Comparison of ENCODE assay signal across 22 cellular contexts in genomic region chr19:14174883-14175282, GRCh38. TPM values are rescaled to one million over a fixed set of nuclear protein-coding genes. Genes with fewer than 3 reads are reported as not detected.
DNase-seq lines count a peak whose midpoint lies in the region; ATAC-seq, FAIRE-seq and TF ChIP-seq lines count a peak whose summit lies in the region.
"Had no signal": no experiment of that assay in that cellular context is flagged by ENCODE, and none has a peak within 500 bp of the region (broad histone marks: within the 10 kb centered on the region; RNA-seq: fewer than 3 reads in every experiment).

No MANE protein-coding gene starts in this region.

- no peak for TF ChIP-seq EP300 in K562 (IDR thresholded peaks at IDR 0.05; ENCODE audit: low read length)

- no peaks in the 10 kb centered on the region for H3K9me3 Mint-ChIP-seq in activated naive CD4-positive, alpha-beta T cell treated with anti-CD3 and anti-CD28 coated beads, Interleukin-2, amount 50 U/mL, for 72 hours
- no peaks in the 10 kb centered on the region for H3K9me3 Mint-ChIP-seq in WTC11
- H3K9me3 Mint-ChIP-seq: CD4-positive, alpha-beta T cell; CD8-positive, alpha-beta T cell had no signal

- H3K36me3 Mint-ChIP-seq in activated naive CD4-positive, alpha-beta T cell treated with anti-CD3 and anti-CD28 coated beads, Interleukin-2, amount 50 U/mL, for 72 hours, result peaks cover 7 to 16% of the 10 kb centered on the region in 2 donors
- H3K36me3 Mint-ChIP-seq in WTC11, result peaks cover 58% of the 10 kb centered on the region

- no peaks in the 10 kb centered on the region for H3K4me1 ChIP-seq in K562 (replicated peaks in 1 of 2; ENCODE audit: control insufficient read depth in 2 of 2, insufficient read depth in 2 of 2, low read length in 2 of 2)
- H3K4me1 ChIP-seq: A549, Caco-2 had no signal

- FAIRE-seq in K562 (lab: Jason Lieb, UNC), result no peak
- FAIRE-seq: A549, D721Med, G401.6, GM19239 had no signal

- H3K27ac ChIP-seq in K562 (ENCODE audit: extremely low read depth, low read depth, low read length), result no peak overlapping the region
- H3K27ac ChIP-seq: 22Rv1; A549; BLaER1 treated with 17β-estradiol and CSF1 and Interleukin-3, amounts not matched to agents 10 nM and 100 nM; C4-2B had no signal

- no peaks in the 10 kb centered on the region for H3K9me1 ChIP-seq in K562 (ENCODE audit: control insufficient read depth, insufficient read depth, low read length)

- H3K27me3 Mint-ChIP-seq in WTC11 (ENCODE audit: low read depth), result no peaks in the 10 kb centered on the region
- H3K27me3 Mint-ChIP-seq: B cell; CD4-positive, alpha-beta T cell had no signal

- no TSS peak for BruUV-seq in K562 (replicated peaks; lab: Mats Ljungman, UMichigan)

- H3K9ac ChIP-seq in K562 (ENCODE audit: insufficient read depth in 1 of 2, low read depth in 2 of 2, low read length in 2 of 2), result no peak overlapping the region
- H3K9ac ChIP-seq: BLaER1 treated with 17β-estradiol and CSF1 and Interleukin-3, amounts not matched to agents 10 nM and 100 nM had no signal

- H3K4me3 Mint-ChIP-seq in WTC11, result no peak overlapping the region
- H3K4me3 Mint-ChIP-seq: B cell; CD4-positive, alpha-beta T cell; CD8-positive, alpha-beta T cell had no signal

- no peak for TF ChIP-seq CTCF in WTC11 (IDR thresholded peaks at IDR 0.05)
- no peak for TF ChIP-seq CTCF in K562 (IDR thresholded peaks at IDR 0.05 in 2 of 3, conservative IDR thresholded peaks at IDR 0.05 in 1 of 3; ENCODE audit: insufficient read depth in 2 of 3, low read depth in 1 of 3, low read length in 3 of 3)

- H3K27me3 ChIP-seq in K562 (ENCODE audit: control insufficient read depth in 2 of 2, insufficient read depth in 2 of 2, low read length in 2 of 2), result no peaks in the 10 kb centered on the region
- H3K27me3 ChIP-seq: BLaER1 treated with 17β-estradiol and CSF1 and Interleukin-3, amounts not matched to agents 10 nM and 100 nM had no signal

- CTCF ChIA-PET in WTC11 (lab: Charles Lee), result interaction anchor here (0.5 to 1.3 kb wide), 3 partner anchors 38 to 206 kb away, joined by 3 to 5 read pairs (median 3); partner anchors contain the start of genes ADGRE5 and ASF1B
- CTCF ChIA-PET in K562 (lab: Yijun Ruan, JAX; ENCODE audit: low intra/inter-chr PET ratio), result no interaction called here

- no peak for TF ChIP-seq RAD21 in K562 (CRISPR knock-in tag; conservative IDR thresholded peaks at IDR 0.05 in 1 of 2, IDR thresholded peaks at IDR 0.05 in 1 of 2)

- no peaks in the 10 kb centered on the region for H4K20me1 ChIP-seq in K562 (replicated peaks; ENCODE audit: control insufficient read depth, insufficient read depth, low read length)

- no peak overlapping the region for H2AFZ ChIP-seq in K562 (ENCODE audit: low read depth, low read length)

- 94% methylated on average over 9 of the region's 9 CpGs for WGBS in K562 (ENCODE audit: insufficient coverage, low coverage, missing lambda C conversion rate)

- POLR2A ChIA-PET in WTC11 (lab: Charles Lee) (no interaction called here), K562 (lab: Yijun Ruan, JAX) (interaction anchor here (0.8 kb wide), 1 partner anchor 61 kb away, joined by 3 read pairs; no protein-coding TSS in a partner anchor)

- DNase-seq in activated naive CD4-positive, alpha-beta T cell treated with anti-CD3 and anti-CD28 coated beads, Interleukin-2, amount 50 U/mL, for 72 hours (ENCODE audit: low spot score in 2 of 2), result no peak
- DNase-seq in activated naive CD4-positive, alpha-beta T cell (lab: John Stamatoyannopoulos, UW), result no peak
- DNase-seq in WTC11 (ENCODE audit: low spot score), result no peak
- DNase-seq in K562 (ENCODE audit: extremely low read depth in 1 of 4, low spot score in 3 of 4), result no peak
- no peak for DNase-seq in erythroblast (lab: John Stamatoyannopoulos, UW)
- no peak for DNase-seq in NK-92 treated with Interleukin-12 subunit alpha and Interleukin-12 subunit beta, amount 100 ng/mL, for 24 hours (lab: John Stamatoyannopoulos, UW)
- DNase-seq: AML-193; Caco-2; Calu3; CD4-positive, alpha-beta T cell; CD8-positive, alpha-beta T cell; DMS79 treated with DMSO at 0.1 percent for 48 hours; GF-D8 had no signal

- H3K79me2 ChIP-seq in K562 (ENCODE audit: control insufficient read depth, insufficient read depth, low read length), result no peaks in the 10 kb centered on the region

- H3K9me3 ChIP-seq in K562 (replicated peaks; ENCODE audit: control insufficient read depth, insufficient read depth, low read depth, low read length), result no peaks in the 10 kb centered on the region
- H3K9me3 ChIP-seq: A549, Caco-2 had no signal

- H3K4me3 ChIP-seq in K562, result no peak overlapping the region
- H3K4me3 ChIP-seq: A549; BLaER1 treated with 17β-estradiol and CSF1 and Interleukin-3, amounts not matched to agents 10 nM and 100 nM had no signal

- peak overlapping the region; percentile 2 to 15 for H3K27ac Mint-ChIP-seq in activated naive CD4-positive, alpha-beta T cell treated with anti-CD3 and anti-CD28 coated beads, Interleukin-2, amount 50 U/mL, for 72 hours
- no peak overlapping the region for H3K27ac Mint-ChIP-seq in WTC11
- H3K27ac Mint-ChIP-seq: B cell; CD4-positive, alpha-beta T cell had no signal

- TF ChIP-seq POLR2A in K562 (conservative IDR thresholded peaks at IDR 0.05), result no peak
- TF ChIP-seq POLR2A in erythroblast (IDR thresholded peaks at IDR 0.05; ENCODE audit: low read length), result no peak

- intact Hi-C loops in K562 (cut with micrococcal nuclease), result no loop called here

- no peak for ATAC-seq in activated naive CD4-positive, alpha-beta T cell treated with anti-CD3 and anti-CD28 coated beads, Interleukin-2, amount 50 U/mL, for 72 hours
- ATAC-seq in WTC11, result no peak
- ATAC-seq in K562, result no peak
- no peak for ATAC-seq in GM21786 (IDR thresholded peaks at IDR 0.05; ENCODE audit: unreplicated experiment)
- ATAC-seq: A549; CD8-positive, alpha-beta T cell had no signal

- H3K4me1 Mint-ChIP-seq in WTC11, result no peaks in the 10 kb centered on the region

- no peak overlapping the region for H3K4me2 ChIP-seq in K562 (ENCODE audit: insufficient read depth, low read length)
- H3K4me2 ChIP-seq: A549; BLaER1 treated with 17β-estradiol and CSF1 and Interleukin-3, amounts not matched to agents 10 nM and 100 nM had no signal

- in situ Hi-C loops in K562 (cut with MboI), result no loop called here

- H3K36me3 ChIP-seq in K562 (ENCODE audit: control insufficient read depth, insufficient read depth, low read length), result peaks cover 45% of the 10 kb centered on the region; the same call in 2 of the 3 replicates

RNA-seq across cellular contexts. Expression of gene ADGRL1, which starts 31.1 kb away (rescaled TPM):
- total RNA-seq in activated naive CD4-positive, alpha-beta T cell treated with anti-CD3 and anti-CD28 coated beads, Interleukin-2, amount 50 U/mL, for 72 hours, result 10 to 100 TPM in 1 of 2 donors, 1 to 10 TPM in 1; 9.2 to 25.7 TPM
- 128 to 140 TPM (median 140 TPM) in 3 replicates for total RNA-seq in WTC11 (2021)
- total RNA-seq in K562 (2011; cell fraction: chromatin; rRNA removed; ENCODE audit: low replicate concordance), result 52.8 and 150 TPM in 2 replicates
- 73.8 and 77.4 TPM in 2 replicates for total RNA-seq in K562 (2011; cell fraction: nucleolus; rRNA removed)
- 64.1 and 80.0 TPM in 2 replicates for total RNA-seq in K562 (2011; cell fraction: nucleoplasm; rRNA removed)
- total RNA-seq in K562 (2014; rRNA removed), result 10.9 TPM in 2 replicates
- total RNA-seq in K562 (2014; rRNA removed; fragmentation: Illumina TruSeq; extraction: Trizol), result 2.8 and 3.3 TPM in 2 replicates
- 6.7 and 7.6 TPM in 2 replicates for total RNA-seq in K562 (2015; rRNA removed; fragmentation: Illumina TruSeq; extraction: Trizol)
- 33.2 and 37.0 TPM in 2 replicates for total RNA-seq in K562 (2021)
- polyA plus RNA-seq in K562 (2011; rRNA removed), result 8.6 and 14.7 TPM in 2 replicates
- polyA plus RNA-seq in K562 (2011; cell fraction: cytosol; rRNA removed), result 10.0 and 19.9 TPM in 2 replicates
- polyA plus RNA-seq in K562 (2011; cell fraction: nucleus; rRNA removed), result 50.7 and 75.0 TPM in 2 replicates
- polyA plus RNA-seq in K562 (2012), result 12.4 and 16.3 TPM in 2 replicates
- polyA plus RNA-seq in K562 (2014; fragmentation: Illumina TruSeq; extraction: Trizol), result 10.8 and 16.6 TPM in 2 replicates
- polyA plus RNA-seq in K562 (2014; fragmentation: Nextera tagmentation; extraction: Ambion mirVana), result under 1 TPM; 0.14 to 0.27 TPM
- 12.6 and 20.3 TPM in 2 replicates for polyA plus RNA-seq in K562 (2014; rRNA removed)
- 9.3 and 13.3 TPM in 2 replicates for polyA minus RNA-seq in K562 (2011; rRNA and poly(A)+ RNA removed)
- 31.3 and 46.7 TPM in 2 replicates for polyA minus RNA-seq in K562 (2011; cell fraction: cytosol; rRNA and poly(A)+ RNA removed)
- 17.5 and 24.1 TPM in 2 replicates for polyA minus RNA-seq in K562 (2011; cell fraction: nucleus; rRNA and poly(A)+ RNA removed)

RNA-seq across cellular contexts. Expression of gene ASF1B, which starts 38.5 kb away (rescaled TPM):
- total RNA-seq in activated naive CD4-positive, alpha-beta T cell treated with anti-CD3 and anti-CD28 coated beads, Interleukin-2, amount 50 U/mL, for 72 hours, result 10 to 100 TPM; 68.3 to 76.1 TPM
- total RNA-seq in WTC11 (2021) (37.1 to 40.4 TPM (median 38.4 TPM) in 3 replicates), K562 (2014; rRNA removed) (54.8 and 85.6 TPM in 2 replicates), K562 (2014; rRNA removed; fragmentation: Illumina TruSeq; extraction: Trizol) (29.4 and 30.7 TPM in 2 replicates), K562 (2015; rRNA removed; fragmentation: Illumina TruSeq; extraction: Trizol) (38.0 and 39.3 TPM in 2 replicates), K562 (2021) (59.6 and 66.6 TPM in 2 replicates)
- total RNA-seq in K562 (2011; cell fraction: chromatin; rRNA removed; ENCODE audit: low replicate concordance), result 7.9 and 16.6 TPM in 2 replicates
- total RNA-seq in K562 (2011; cell fraction: nucleolus; rRNA removed), result 18.7 and 23.9 TPM in 2 replicates
- total RNA-seq in K562 (2011; cell fraction: nucleoplasm; rRNA removed), result 14.1 and 22.4 TPM in 2 replicates
- polyA plus RNA-seq in K562 (2011; rRNA removed) (43.1 and 69.4 TPM in 2 replicates), K562 (2014; fragmentation: Illumina TruSeq; extraction: Trizol) (59.5 and 60.9 TPM in 2 replicates), K562 (2014; fragmentation: Nextera tagmentation; extraction: Ambion mirVana) (1 to 10 TPM; 6.0 to 8.0 TPM), K562 (2014; rRNA removed) (52.7 and 53.3 TPM in 2 replicates)
- polyA plus RNA-seq in K562 (2011; cell fraction: cytosol; rRNA removed), result 75.6 and 117 TPM in 2 replicates
- polyA plus RNA-seq in K562 (2011; cell fraction: nucleus; rRNA removed), result 22.8 and 25.8 TPM in 2 replicates
- polyA plus RNA-seq in K562 (2012), result 72.6 and 87.5 TPM in 2 replicates
- polyA minus RNA-seq in K562 (2011; rRNA and poly(A)+ RNA removed), result 19.4 and 39.5 TPM in 2 replicates
- polyA minus RNA-seq in K562 (2011; cell fraction: cytosol; rRNA and poly(A)+ RNA removed), result 43.6 and 47.1 TPM in 2 replicates
- 11.0 and 13.6 TPM in 2 replicates for polyA minus RNA-seq in K562 (2011; cell fraction: nucleus; rRNA and poly(A)+ RNA removed)

RNA-seq across cellular contexts. Expression of gene PRKACA, which starts 57.3 kb away (rescaled TPM):
- total RNA-seq in activated naive CD4-positive, alpha-beta T cell treated with anti-CD3 and anti-CD28 coated beads, Interleukin-2, amount 50 U/mL, for 72 hours, result 10 to 100 TPM; 66.3 to 84.5 TPM
- total RNA-seq in WTC11 (2021), result 37.8 to 48.0 TPM (median 41.7 TPM) in 3 replicates
- total RNA-seq in K562 (2011; cell fraction: chromatin; rRNA removed; ENCODE audit: low replicate concordance), result 26.1 and 58.3 TPM in 2 replicates
- 30.5 and 42.7 TPM in 2 replicates for total RNA-seq in K562 (2011; cell fraction: nucleolus; rRNA removed)
- 28.7 and 35.1 TPM in 2 replicates for total RNA-seq in K562 (2011; cell fraction: nucleoplasm; rRNA removed)
- 8.4 and 12.7 TPM in 2 replicates for total RNA-seq in K562 (2014; rRNA removed)
- 10.6 and 13.0 TPM in 2 replicates for total RNA-seq in K562 (2014; rRNA removed; fragmentation: Illumina TruSeq; extraction: Trizol)
- 11.9 and 12.2 TPM in 2 replicates for total RNA-seq in K562 (2015; rRNA removed; fragmentation: Illumina TruSeq; extraction: Trizol)
- total RNA-seq in K562 (2021), result 57.8 and 63.1 TPM in 2 replicates
- 19.9 and 22.9 TPM in 2 replicates for polyA plus RNA-seq in K562 (2011; rRNA removed)
- polyA plus RNA-seq in K562 (2011; cell fraction: cytosol; rRNA removed), result 18.1 and 22.9 TPM in 2 replicates
- 9.4 and 10.8 TPM in 2 replicates for polyA plus RNA-seq in K562 (2011; cell fraction: nucleus; rRNA removed)
- 53.1 and 56.7 TPM in 2 replicates for polyA plus RNA-seq in K562 (2012)
- 50.6 and 59.4 TPM in 2 replicates for polyA plus RNA-seq in K562 (2014; fragmentation: Illumina TruSeq; extraction: Trizol)
- polyA plus RNA-seq in K562 (2014; fragmentation: Nextera tagmentation; extraction: Ambion mirVana), result 1 to 10 TPM; 1.2 to 1.7 TPM
- polyA plus RNA-seq in K562 (2014; rRNA removed), result 37.6 and 39.7 TPM in 2 replicates
- 16.0 and 20.3 TPM in 2 replicates for polyA minus RNA-seq in K562 (2011; rRNA and poly(A)+ RNA removed)
- 18.1 and 18.7 TPM in 2 replicates for polyA minus RNA-seq in K562 (2011; cell fraction: cytosol; rRNA and poly(A)+ RNA removed)
- polyA minus RNA-seq in K562 (2011; cell fraction: nucleus; rRNA and poly(A)+ RNA removed), result 7.5 and 8.3 TPM in 2 replicates
